In the genomic region with DNA sequence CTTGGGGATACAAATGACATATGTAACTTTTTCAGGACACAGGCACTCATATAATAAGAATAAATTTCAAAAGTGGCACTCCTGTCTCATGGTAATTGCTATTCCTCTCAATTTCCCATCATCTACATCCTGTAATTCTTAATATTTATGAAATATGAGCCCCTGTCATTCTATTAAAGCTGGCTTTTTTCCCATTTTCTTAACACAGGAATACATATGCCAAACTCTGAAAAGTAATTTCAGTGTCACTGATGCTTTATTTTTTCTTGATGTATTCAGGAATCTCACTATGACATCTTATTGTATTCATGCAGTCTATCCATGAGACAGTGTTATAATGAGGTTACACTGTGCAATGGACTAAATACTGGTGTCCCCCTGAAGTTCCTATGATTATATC, we compare ENCODE assay signal across 23 cellular contexts.
"Had no signal": no experiment of that assay in that cellular context is flagged by ENCODE, and none has a peak within 500 bp of the region (broad histone marks: within the 10 kb centered on the region; RNA-seq: fewer than 3 reads in every experiment).

No MANE protein-coding gene starts in this region.

- DNase-seq: colonic mucosa; cortex of kidney; dermis blood vessel endothelial cell; dorsolateral prefrontal cortex; effector CD4-positive, alpha-beta T cell; effector CD8-positive, alpha-beta T cell; effector memory CD4-positive, alpha-beta T cell; effector memory CD8-positive, alpha-beta T cell; endodermal cell; erythroblast; esophagus squamous epithelium; foreskin fibroblast; foreskin keratinocyte; foreskin melanocyte; gastrocnemius medialis; glutamatergic neuron; head of caudate nucleus; heart left ventricle; heart right ventricle had no signal

- H3K27me3 ChIP-seq: colonic mucosa, esophagus muscularis mucosa, esophagus squamous epithelium, foreskin keratinocyte, gastrocnemius medialis, gastroesophageal sphincter, heart left ventricle, heart right ventricle had no signal

- H3K9me3 ChIP-seq: colonic mucosa, esophagus muscularis mucosa, esophagus squamous epithelium, gastrocnemius medialis, gastroesophageal sphincter, heart left ventricle had no signal

- H3K4me3 ChIP-seq: colonic mucosa, coronary artery, dorsolateral prefrontal cortex, esophagus muscularis mucosa, esophagus squamous epithelium, gastrocnemius medialis, gastroesophageal sphincter, heart left ventricle, heart right ventricle had no signal

- H3K27ac ChIP-seq: colonic mucosa, coronary artery, dorsolateral prefrontal cortex, epithelial cell of prostate, esophagus muscularis mucosa, esophagus squamous epithelium, foreskin keratinocyte, gastrocnemius medialis, gastroesophageal sphincter, heart left ventricle, heart right ventricle had no signal

- H3K36me3 ChIP-seq: colonic mucosa, esophagus muscularis mucosa, esophagus squamous epithelium, gastrocnemius medialis, gastroesophageal sphincter, heart left ventricle, heart right ventricle had no signal
